ENCODE assay signal across 2 cellular contexts in the genomic region with DNA sequence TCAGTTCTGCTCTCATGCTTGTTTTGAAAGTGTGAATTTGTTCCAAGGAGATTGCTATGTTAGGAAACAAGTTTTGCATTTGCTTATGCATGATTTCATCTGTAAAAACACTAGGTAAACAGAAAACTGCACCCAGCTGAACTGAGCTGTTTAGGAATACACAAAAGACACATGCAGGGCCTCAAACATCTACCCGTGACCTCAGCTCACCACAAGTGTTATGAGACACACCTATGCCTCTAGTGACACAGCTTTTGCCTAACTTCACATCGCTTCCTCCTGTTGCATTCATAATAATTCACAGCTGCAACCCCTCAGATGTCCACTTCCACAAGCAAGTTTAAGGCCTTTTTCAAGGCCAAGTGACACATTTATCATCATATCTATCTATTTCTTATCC.
TF ChIP-seq lines count a peak whose summit lies in the region.

No MANE protein-coding gene starts in this region.

TF ChIP-seq in A549, 52 proteins besides CTCF, POLR2A, EP300 and RAD21 (continued from another document):
- TF ChIP-seq, protein P1, sequence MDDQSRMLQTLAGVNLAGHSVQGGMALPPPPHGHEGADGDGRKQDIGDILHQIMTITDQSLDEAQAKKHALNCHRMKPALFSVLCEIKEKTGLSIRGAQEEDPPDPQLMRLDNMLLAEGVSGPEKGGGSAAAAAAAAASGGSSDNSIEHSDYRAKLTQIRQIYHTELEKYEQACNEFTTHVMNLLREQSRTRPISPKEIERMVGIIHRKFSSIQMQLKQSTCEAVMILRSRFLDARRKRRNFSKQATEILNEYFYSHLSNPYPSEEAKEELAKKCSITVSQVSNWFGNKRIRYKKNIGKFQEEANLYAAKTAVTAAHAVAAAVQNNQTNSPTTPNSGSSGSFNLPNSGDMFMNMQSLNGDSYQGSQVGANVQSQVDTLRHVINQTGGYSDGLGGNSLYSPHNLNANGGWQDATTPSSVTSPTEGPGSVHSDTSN (IDR thresholded peaks at IDR 0.05): no peak
- no peak for TF ChIP-seq EHF (CRISPR knock-in tag; IDR thresholded peaks at IDR 0.05)
- TF ChIP-seq ZC3H11A (IDR thresholded peaks at IDR 0.05): no peak
- no peak for TF ChIP-seq KDM1A (IDR thresholded peaks at IDR 0.05; ENCODE audit: low read depth)

TF ChIP-seq in HepG2, 621 proteins besides CTCF, POLR2A, EP300 and RAD21 (continued from another document):
- TF ChIP-seq, protein P2, sequence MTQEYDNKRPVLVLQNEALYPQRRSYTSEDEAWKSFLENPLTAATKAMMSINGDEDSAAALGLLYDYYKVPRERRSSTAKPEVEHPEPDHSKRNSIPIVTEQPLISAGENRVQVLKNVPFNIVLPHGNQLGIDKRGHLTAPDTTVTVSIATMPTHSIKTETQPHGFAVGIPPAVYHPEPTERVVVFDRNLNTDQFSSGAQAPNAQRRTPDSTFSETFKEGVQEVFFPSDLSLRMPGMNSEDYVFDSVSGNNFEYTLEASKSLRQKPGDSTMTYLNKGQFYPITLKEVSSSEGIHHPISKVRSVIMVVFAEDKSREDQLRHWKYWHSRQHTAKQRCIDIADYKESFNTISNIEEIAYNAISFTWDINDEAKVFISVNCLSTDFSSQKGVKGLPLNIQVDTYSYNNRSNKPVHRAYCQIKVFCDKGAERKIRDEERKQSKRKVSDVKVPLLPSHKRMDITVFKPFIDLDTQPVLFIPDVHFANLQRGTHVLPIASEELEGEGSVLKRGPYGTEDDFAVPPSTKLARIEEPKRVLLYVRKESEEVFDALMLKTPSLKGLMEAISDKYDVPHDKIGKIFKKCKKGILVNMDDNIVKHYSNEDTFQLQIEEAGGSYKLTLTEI (CRISPR knock-in tag; conservative IDR thresholded peaks at IDR 0.05): no peak
- no peak for TF ChIP-seq FOXJ3 (CRISPR knock-in tag; IDR thresholded peaks at IDR 0.05; ENCODE audit: borderline replicate concordance)
- TF ChIP-seq FLYWCH1 (CRISPR knock-in tag; IDR thresholded peaks at IDR 0.05): no peak
- TF ChIP-seq AGO2 (optimal IDR thresholded peaks at IDR 0.05; ENCODE audit: low read depth, low read length): no peak
- no peak for TF ChIP-seq ZNF737 (CRISPR knock-in tag; IDR thresholded peaks at IDR 0.05; ENCODE audit: borderline replicate concordance)
- TF ChIP-seq, protein P3, sequence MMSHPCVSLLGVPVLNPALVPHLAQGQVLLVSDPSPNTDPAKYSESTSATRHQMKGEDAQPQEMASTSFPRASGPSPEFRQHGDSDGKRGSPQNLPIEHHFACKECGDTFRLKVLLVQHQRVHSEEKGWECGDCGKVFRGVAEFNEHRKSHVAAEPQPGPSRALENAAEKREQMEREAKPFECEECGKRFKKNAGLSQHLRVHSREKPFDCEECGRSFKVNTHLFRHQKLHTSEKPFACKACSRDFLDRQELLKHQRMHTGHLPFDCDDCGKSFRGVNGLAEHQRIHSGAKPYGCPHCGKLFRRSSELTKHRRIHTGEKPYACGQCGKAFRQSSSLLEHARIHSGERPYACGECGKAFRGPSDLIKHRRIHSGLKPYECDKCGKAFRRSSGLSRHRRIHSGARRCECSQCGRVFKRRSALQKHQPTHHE (CRISPR knock-in tag; IDR thresholded peaks at IDR 0.05; ENCODE audit: borderline replicate concordance): no peak
- TF ChIP-seq, protein P4, sequence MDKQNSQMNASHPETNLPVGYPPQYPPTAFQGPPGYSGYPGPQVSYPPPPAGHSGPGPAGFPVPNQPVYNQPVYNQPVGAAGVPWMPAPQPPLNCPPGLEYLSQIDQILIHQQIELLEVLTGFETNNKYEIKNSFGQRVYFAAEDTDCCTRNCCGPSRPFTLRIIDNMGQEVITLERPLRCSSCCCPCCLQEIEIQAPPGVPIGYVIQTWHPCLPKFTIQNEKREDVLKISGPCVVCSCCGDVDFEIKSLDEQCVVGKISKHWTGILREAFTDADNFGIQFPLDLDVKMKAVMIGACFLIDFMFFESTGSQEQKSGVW (CRISPR knock-in tag; IDR thresholded peaks at IDR 0.05; ENCODE audit: borderline replicate concordance): no peak
- TF ChIP-seq, protein P5, sequence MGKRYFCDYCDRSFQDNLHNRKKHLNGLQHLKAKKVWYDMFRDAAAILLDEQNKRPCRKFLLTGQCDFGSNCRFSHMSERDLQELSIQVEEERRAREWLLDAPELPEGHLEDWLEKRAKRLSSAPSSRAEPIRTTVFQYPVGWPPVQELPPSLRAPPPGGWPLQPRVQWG (CRISPR knock-in tag; IDR thresholded peaks at IDR 0.05; ENCODE audit: borderline replicate concordance, low read depth): no peak
- TF ChIP-seq ZFP37 (CRISPR knock-in tag; IDR thresholded peaks at IDR 0.05; ENCODE audit: borderline replicate concordance): no peak
- TF ChIP-seq ZSCAN22 (CRISPR knock-in tag; IDR thresholded peaks at IDR 0.05): no peak
